In the genomic region with DNA sequence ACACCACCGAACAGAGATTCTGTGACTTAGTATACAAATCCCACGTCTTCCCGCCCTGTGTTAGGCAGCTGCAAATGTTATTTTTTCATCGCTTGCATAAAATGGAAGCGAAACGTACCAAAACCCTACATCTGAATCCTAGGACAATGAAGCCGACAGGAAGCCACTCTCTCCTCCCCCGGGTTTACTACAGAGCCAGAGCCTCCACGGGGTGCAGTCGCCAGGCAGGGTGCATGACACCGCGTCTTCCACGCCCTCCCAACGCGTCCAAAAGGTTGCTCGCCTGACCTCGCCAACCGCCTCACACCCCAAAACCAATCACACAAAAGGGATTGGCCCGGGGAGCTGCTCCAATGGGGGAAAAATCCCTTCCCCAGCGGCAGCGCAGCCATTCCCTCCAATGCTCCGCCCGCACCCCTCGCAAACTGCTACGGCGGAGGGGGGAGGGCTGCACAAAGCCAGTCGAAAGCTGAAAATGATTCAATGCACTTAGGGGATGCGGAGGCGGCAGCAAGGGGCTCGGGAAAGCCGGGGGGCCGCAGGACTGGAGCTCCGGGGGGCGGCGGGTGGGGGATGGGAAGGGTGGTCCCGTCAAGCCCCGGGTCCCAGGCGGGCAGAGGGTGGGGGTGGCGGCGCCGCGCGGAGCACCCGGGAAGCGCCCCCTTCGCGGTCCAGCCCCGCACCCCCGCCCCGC, we compare ENCODE assay signal across 1 cellular context.
TF ChIP-seq lines count a peak whose summit lies in the region.

No MANE protein-coding gene starts in this region.

TF ChIP-seq in GM12878, 131 proteins besides CTCF, POLR2A, EP300 and RAD21 (continues in another document):
- TF ChIP-seq MEF2A (IDR thresholded peaks at IDR 0.05; ENCODE audit: insufficient read depth, low read depth, low read length) (no peak), ZNF274 (IDR thresholded peaks at IDR 0.05; ENCODE audit: insufficient read depth, insufficient read length) (no peak), ZBED1 (IDR thresholded peaks at IDR 0.05; ENCODE audit: borderline replicate concordance) (no peak), ZNF217 (IDR thresholded peaks at IDR 0.05) (no peak), BCL3 (IDR thresholded peaks at IDR 0.05; ENCODE audit: borderline replicate concordance, insufficient read depth, low read depth, low read length, poor library complexity, severe bottlenecking) (no peak), GABPA (IDR thresholded peaks at IDR 0.05; ENCODE audit: low read depth) (no peak), SMARCA5 (IDR thresholded peaks at IDR 0.05) (no peak; the same call in 1 of the 2 replicates), E2F8 (IDR thresholded peaks at IDR 0.05; ENCODE audit: low read depth, partially characterized antibody) (no peak), EED (IDR thresholded peaks at IDR 0.05; ENCODE audit: low read depth) (0 out of 2 replicates have a peak, but pooled peaks have one; percentile 69), SIN3A (IDR thresholded peaks at IDR 0.05; ENCODE audit: low read depth, low read length) (peak; percentile 20; the same call in 1 of the 2 replicates), NR2F1 (conservative IDR thresholded peaks at IDR 0.05) (peak; percentile 62), ZZZ3 (IDR thresholded peaks at IDR 0.05; ENCODE audit: control insufficient read depth, insufficient read length, low read depth) (no peak), HDGF (IDR thresholded peaks at IDR 0.05) (0 out of 2 replicates have a peak, but pooled peaks have one; percentile 36), KDM1A (IDR thresholded peaks at IDR 0.05; ENCODE audit: borderline replicate concordance) (no peak), NRF1 (conservative IDR thresholded peaks at IDR 0.05; ENCODE audit: low read depth, low read length) (no peak), NFIC (IDR thresholded peaks at IDR 0.05; ENCODE audit: low read depth, low read length) (no peak), ELK1 (IDR thresholded peaks at IDR 0.05; ENCODE audit: low read depth, low read length) (no peak), BMI1 (IDR thresholded peaks at IDR 0.05; ENCODE audit: borderline replicate concordance) (no peak), BCL11A (IDR thresholded peaks at IDR 0.05; ENCODE audit: low read depth, low read length) (no peak), CUX1 (IDR thresholded peaks at IDR 0.05; ENCODE audit: insufficient replicate concordance, low read depth, low read length) (no peak), YY1 (IDR thresholded peaks at IDR 0.05; ENCODE audit: low read depth, low read length) (peak; percentile 51; the same call in 1 of the 2 replicates), TCF12 (IDR thresholded peaks at IDR 0.05; ENCODE audit: low read depth, low read length) (no peak), RFX5 (IDR thresholded peaks at IDR 0.05; ENCODE audit: low read depth, low read length) (no peak), NBN (IDR thresholded peaks at IDR 0.05) (peak; percentile 35; the same call in 1 of the 2 replicates), HCFC1 (IDR thresholded peaks at IDR 0.05; ENCODE audit: low read length) (no peak), JUND (IDR thresholded peaks at IDR 0.05; ENCODE audit: low read depth, low read length) (no peak), NR2C1 (IDR thresholded peaks at IDR 0.05) (no peak), POLR2AphosphoS5 (IDR thresholded peaks at IDR 0.05; ENCODE audit: low read length) (0 out of 2 replicates have a peak, but pooled peaks have one; percentile 5)
- TF ChIP-seq, protein P1, sequence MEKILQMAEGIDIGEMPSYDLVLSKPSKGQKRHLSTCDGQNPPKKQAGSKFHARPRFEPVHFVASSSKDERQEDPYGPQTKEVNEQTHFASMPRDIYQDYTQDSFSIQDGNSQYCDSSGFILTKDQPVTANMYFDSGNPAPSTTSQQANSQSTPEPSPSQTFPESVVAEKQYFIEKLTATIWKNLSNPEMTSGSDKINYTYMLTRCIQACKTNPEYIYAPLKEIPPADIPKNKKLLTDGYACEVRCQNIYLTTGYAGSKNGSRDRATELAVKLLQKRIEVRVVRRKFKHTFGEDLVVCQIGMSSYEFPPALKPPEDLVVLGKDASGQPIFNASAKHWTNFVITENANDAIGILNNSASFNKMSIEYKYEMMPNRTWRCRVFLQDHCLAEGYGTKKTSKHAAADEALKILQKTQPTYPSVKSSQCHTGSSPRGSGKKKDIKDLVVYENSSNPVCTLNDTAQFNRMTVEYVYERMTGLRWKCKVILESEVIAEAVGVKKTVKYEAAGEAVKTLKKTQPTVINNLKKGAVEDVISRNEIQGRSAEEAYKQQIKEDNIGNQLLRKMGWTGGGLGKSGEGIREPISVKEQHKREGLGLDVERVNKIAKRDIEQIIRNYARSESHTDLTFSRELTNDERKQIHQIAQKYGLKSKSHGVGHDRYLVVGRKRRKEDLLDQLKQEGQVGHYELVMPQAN (conservative IDR thresholded peaks at IDR 0.05): peak; percentile 18; the same call in 1 of the 2 replicates
- TF ChIP-seq, protein P2, sequence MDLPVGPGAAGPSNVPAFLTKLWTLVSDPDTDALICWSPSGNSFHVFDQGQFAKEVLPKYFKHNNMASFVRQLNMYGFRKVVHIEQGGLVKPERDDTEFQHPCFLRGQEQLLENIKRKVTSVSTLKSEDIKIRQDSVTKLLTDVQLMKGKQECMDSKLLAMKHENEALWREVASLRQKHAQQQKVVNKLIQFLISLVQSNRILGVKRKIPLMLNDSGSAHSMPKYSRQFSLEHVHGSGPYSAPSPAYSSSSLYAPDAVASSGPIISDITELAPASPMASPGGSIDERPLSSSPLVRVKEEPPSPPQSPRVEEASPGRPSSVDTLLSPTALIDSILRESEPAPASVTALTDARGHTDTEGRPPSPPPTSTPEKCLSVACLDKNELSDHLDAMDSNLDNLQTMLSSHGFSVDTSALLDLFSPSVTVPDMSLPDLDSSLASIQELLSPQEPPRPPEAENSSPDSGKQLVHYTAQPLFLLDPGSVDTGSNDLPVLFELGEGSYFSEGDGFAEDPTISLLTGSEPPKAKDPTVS (IDR thresholded peaks at IDR 0.05; ENCODE audit: low read depth, low read length): no peak
- TF ChIP-seq, protein P3, sequence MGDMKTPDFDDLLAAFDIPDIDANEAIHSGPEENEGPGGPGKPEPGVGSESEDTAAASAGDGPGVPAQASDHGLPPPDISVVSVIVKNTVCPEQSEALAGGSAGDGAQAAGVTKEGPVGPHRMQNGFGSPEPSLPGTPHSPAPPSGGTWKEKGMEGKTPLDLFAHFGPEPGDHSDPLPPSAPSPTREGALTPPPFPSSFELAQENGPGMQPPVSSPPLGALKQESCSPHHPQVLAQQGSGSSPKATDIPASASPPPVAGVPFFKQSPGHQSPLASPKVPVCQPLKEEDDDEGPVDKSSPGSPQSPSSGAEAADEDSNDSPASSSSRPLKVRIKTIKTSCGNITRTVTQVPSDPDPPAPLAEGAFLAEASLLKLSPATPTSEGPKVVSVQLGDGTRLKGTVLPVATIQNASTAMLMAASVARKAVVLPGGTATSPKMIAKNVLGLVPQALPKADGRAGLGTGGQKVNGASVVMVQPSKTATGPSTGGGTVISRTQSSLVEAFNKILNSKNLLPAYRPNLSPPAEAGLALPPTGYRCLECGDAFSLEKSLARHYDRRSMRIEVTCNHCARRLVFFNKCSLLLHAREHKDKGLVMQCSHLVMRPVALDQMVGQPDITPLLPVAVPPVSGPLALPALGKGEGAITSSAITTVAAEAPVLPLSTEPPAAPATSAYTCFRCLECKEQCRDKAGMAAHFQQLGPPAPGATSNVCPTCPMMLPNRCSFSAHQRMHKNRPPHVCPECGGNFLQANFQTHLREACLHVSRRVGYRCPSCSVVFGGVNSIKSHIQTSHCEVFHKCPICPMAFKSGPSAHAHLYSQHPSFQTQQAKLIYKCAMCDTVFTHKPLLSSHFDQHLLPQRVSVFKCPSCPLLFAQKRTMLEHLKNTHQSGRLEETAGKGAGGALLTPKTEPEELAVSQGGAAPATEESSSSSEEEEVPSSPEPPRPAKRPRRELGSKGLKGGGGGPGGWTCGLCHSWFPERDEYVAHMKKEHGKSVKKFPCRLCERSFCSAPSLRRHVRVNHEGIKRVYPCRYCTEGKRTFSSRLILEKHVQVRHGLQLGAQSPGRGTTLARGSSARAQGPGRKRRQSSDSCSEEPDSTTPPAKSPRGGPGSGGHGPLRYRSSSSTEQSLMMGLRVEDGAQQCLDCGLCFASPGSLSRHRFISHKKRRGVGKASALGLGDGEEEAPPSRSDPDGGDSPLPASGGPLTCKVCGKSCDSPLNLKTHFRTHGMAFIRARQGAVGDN (IDR thresholded peaks at IDR 0.05): no peak
